ENCODE assay signal across 33 cellular contexts in genomic region chr11:130433357-130433756, GRCh38. TPM values are rescaled to one million over a fixed set of nuclear protein-coding genes. Genes with fewer than 3 reads are reported as not detected.
"Had no signal": no experiment of that assay in that cellular context is flagged by ENCODE, and none has a peak within 500 bp of the region (broad histone marks: within the 10 kb centered on the region; RNA-seq: fewer than 3 reads in every experiment).

No MANE protein-coding gene starts in this region.

- H3K4me3 ChIP-seq: esophagus squamous epithelium had no signal

- H3K9me3 ChIP-seq: esophagus squamous epithelium had no signal

- H3K9me3 Mint-ChIP-seq: activated CD4-positive, alpha-beta memory T cell treated with anti-CD3 and anti-CD28 coated beads for 36 hours; activated CD4-positive, alpha-beta T cell treated with anti-CD3 and anti-CD28 coated beads, Interleukin-2, amount 10 ng/mL, durations not matched to agents 24 days and 14 days; activated naive CD4-positive, alpha-beta T cell treated with anti-CD3 and anti-CD28 coated beads for 36 hours; activated naive CD4-positive, alpha-beta T cell treated with anti-CD3 and anti-CD28 coated beads, Interleukin-2, amount 50 U/mL, for 72 hours; activated naive CD8-positive, alpha-beta T cell treated with anti-CD3 and anti-CD28 coated beads, Interleukin-2, amount 10 ng/mL, durations not matched to agents 7 days and 5 days; activated T-helper 1 cell treated with anti-CD3 and anti-CD28 coated beads, Interleukin-12 subunit alpha, Interleukin-12 subunit beta, Interleukin-2, Interleukin-4 antibody, amounts not matched to agents 30 ng/mL and 10 ng/mL and 1 ng/mL, durations not matched to agents 14 hours and 24 hours and 36 hours; activated T-helper 2 cell treated with anti-CD3 and anti-CD28 coated beads, Interferon-gamma antibody, Interleukin-2, Interleukin-4, amounts not matched to agents 10 μg/mL and 5 μg/mL and 100 μg/mL, durations not matched to agents 14 hours and 24 hours and 36 hours; effector memory CD8-positive, alpha-beta T cell had no signal

- ATAC-seq: activated CD4-positive, alpha-beta T cell treated with anti-CD3 and anti-CD28 coated beads for 36 hours; activated CD8-positive, alpha-beta memory T cell treated with anti-CD3 and anti-CD28 coated beads, Interleukin-2, amount 10 ng/mL, durations not matched to agents 7 days and 5 days; activated CD8-positive, alpha-beta T cell treated with anti-CD3 and anti-CD28 coated beads, Interleukin-2, amount 10 ng/mL, durations not matched to agents 7 days and 5 days; activated naive CD4-positive, alpha-beta T cell treated with anti-CD3 and anti-CD28 coated beads, Interleukin-2, amount 50 U/mL, for 72 hours; effector memory CD8-positive, alpha-beta T cell had no signal

- FAIRE-seq: astrocyte, colon, endothelial cell of umbilical vein, frontal cortex had no signal

- H3K4me3 Mint-ChIP-seq: activated CD4-positive, alpha-beta memory T cell treated with anti-CD3 and anti-CD28 coated beads for 36 hours; activated CD4-positive, alpha-beta T cell treated with anti-CD3 and anti-CD28 coated beads for 36 hours; activated CD4-positive, alpha-beta T cell treated with anti-CD3 and anti-CD28 coated beads, Interleukin-2, amount 10 ng/mL, durations not matched to agents 24 days and 14 days; activated CD8-positive, alpha-beta memory T cell treated with anti-CD3 and anti-CD28 coated beads, Interleukin-2, amount 10 ng/mL, durations not matched to agents 7 days and 5 days; activated CD8-positive, alpha-beta T cell treated with anti-CD3 and anti-CD28 coated beads, Interleukin-2, amount 10 ng/mL, durations not matched to agents 7 days and 5 days; activated naive CD4-positive, alpha-beta T cell treated with anti-CD3 and anti-CD28 coated beads for 36 hours; activated naive CD8-positive, alpha-beta T cell treated with anti-CD3 and anti-CD28 coated beads, Interleukin-2, amount 10 ng/mL, durations not matched to agents 7 days and 5 days; activated T-helper 1 cell treated with anti-CD3 and anti-CD28 coated beads, Interleukin-12 subunit alpha, Interleukin-12 subunit beta, Interleukin-2, Interleukin-4 antibody, amounts not matched to agents 30 ng/mL and 10 ng/mL and 1 ng/mL, durations not matched to agents 14 hours and 24 hours and 36 hours; effector memory CD8-positive, alpha-beta T cell had no signal

- H3K36me3 ChIP-seq: esophagus squamous epithelium had no signal

- H3K27ac Mint-ChIP-seq: activated CD4-positive, alpha-beta memory T cell treated with anti-CD3 and anti-CD28 coated beads for 36 hours; activated CD4-positive, alpha-beta T cell treated with anti-CD3 and anti-CD28 coated beads for 36 hours; activated CD4-positive, alpha-beta T cell treated with anti-CD3 and anti-CD28 coated beads, Interleukin-2, amount 10 ng/mL, durations not matched to agents 24 days and 14 days; activated CD8-positive, alpha-beta memory T cell treated with anti-CD3 and anti-CD28 coated beads, Interleukin-2, amount 10 ng/mL, durations not matched to agents 7 days and 5 days; activated CD8-positive, alpha-beta T cell treated with anti-CD3 and anti-CD28 coated beads, Interleukin-2, amount 10 ng/mL, durations not matched to agents 7 days and 5 days; activated naive CD4-positive, alpha-beta T cell treated with anti-CD3 and anti-CD28 coated beads for 36 hours; activated naive CD4-positive, alpha-beta T cell treated with anti-CD3 and anti-CD28 coated beads, Interleukin-2, amount 50 U/mL, for 72 hours; activated naive CD8-positive, alpha-beta T cell treated with anti-CD3 and anti-CD28 coated beads, Interleukin-2, amount 10 ng/mL, durations not matched to agents 7 days and 5 days; activated T-helper 1 cell treated with anti-CD3 and anti-CD28 coated beads, Interleukin-12 subunit alpha, Interleukin-12 subunit beta, Interleukin-2, Interleukin-4 antibody, amounts not matched to agents 30 ng/mL and 10 ng/mL and 1 ng/mL, durations not matched to agents 14 hours and 24 hours and 36 hours; activated T-helper 2 cell treated with anti-CD3 and anti-CD28 coated beads, Interferon-gamma antibody, Interleukin-2, Interleukin-4, amounts not matched to agents 10 μg/mL and 5 μg/mL and 100 μg/mL, durations not matched to agents 14 hours and 24 hours and 36 hours; effector memory CD8-positive, alpha-beta T cell had no signal

- H3K27ac ChIP-seq: epithelial cell of prostate, esophagus squamous epithelium had no signal

- H3K36me3 Mint-ChIP-seq: activated CD4-positive, alpha-beta memory T cell treated with anti-CD3 and anti-CD28 coated beads for 36 hours; activated CD8-positive, alpha-beta memory T cell treated with anti-CD3 and anti-CD28 coated beads, Interleukin-2, amount 10 ng/mL, durations not matched to agents 7 days and 5 days; activated naive CD8-positive, alpha-beta T cell treated with anti-CD3 and anti-CD28 coated beads, Interleukin-2, amount 10 ng/mL, durations not matched to agents 7 days and 5 days had no signal

- DNase-seq: activated CD4-positive, alpha-beta memory T cell treated with anti-CD3 and anti-CD28 coated beads for 36 hours; activated CD4-positive, alpha-beta T cell treated with anti-CD3 and anti-CD28 coated beads for 36 hours; activated CD4-positive, alpha-beta T cell treated with anti-CD3 and anti-CD28 coated beads, Interleukin-2, amount 10 ng/mL, durations not matched to agents 24 days and 14 days; activated CD4-positive, CD25-positive, alpha-beta regulatory T cell; activated CD4-positive, CD25-positive, alpha-beta regulatory T cell treated with anti-CD3 and anti-CD28 coated beads, Interleukin-2, amount 50 U/mL, for 72 hours; activated CD8-positive, alpha-beta memory T cell treated with anti-CD3 and anti-CD28 coated beads, Interleukin-2, amount 10 ng/mL, durations not matched to agents 7 days and 5 days; activated CD8-positive, alpha-beta memory T cell treated with anti-CD3 and anti-CD28 coated beads, Interleukin-2, amount 50 U/mL, for 4 hours; activated CD8-positive, alpha-beta T cell treated with anti-CD3 and anti-CD28 coated beads, Interleukin-2, amount 10 ng/mL, durations not matched to agents 7 days and 5 days; activated effector memory CD4-positive, alpha-beta T cell treated with anti-CD3 and anti-CD28 coated beads, Interleukin-2, amount 50 U/mL, for 16 hours; activated naive CD4-positive, alpha-beta T cell treated with anti-CD3 and anti-CD28 coated beads for 36 hours; activated naive CD8-positive, alpha-beta T cell treated with anti-CD3 and anti-CD28 coated beads, Interleukin-2, amount 10 ng/mL, durations not matched to agents 7 days and 5 days; activated T-cell treated with anti-CD3 and anti-CD28 coated beads, Interleukin-2, amount 50 U/mL, for 1 hour; activated T-cell treated with anti-CD3 and anti-CD28 coated beads, Interleukin-2, amount 50 U/mL, for 48 hours; amniotic stem cell; anterior cingulate cortex; caudate nucleus; cortex of kidney; dermis blood vessel endothelial cell; effector CD4-positive, alpha-beta T cell; effector memory CD8-positive, alpha-beta T cell; esophagus squamous epithelium; head of caudate nucleus; T-helper 2 cell had no signal

RNA-seq across cellular contexts. Expression of gene ADAMTS8, which starts 4.9 kb away (rescaled TPM):
- total RNA-seq: activated CD4-positive, alpha-beta memory T cell treated with anti-CD3 and anti-CD28 coated beads for 36 hours; activated CD4-positive, alpha-beta T cell treated with anti-CD3 and anti-CD28 coated beads for 36 hours; activated CD4-positive, alpha-beta T cell treated with anti-CD3 and anti-CD28 coated beads, Interleukin-2, amount 10 ng/mL, durations not matched to agents 24 days and 14 days; activated CD8-positive, alpha-beta memory T cell treated with anti-CD3 and anti-CD28 coated beads for 36 hours; activated CD8-positive, alpha-beta memory T cell treated with anti-CD3 and anti-CD28 coated beads, Interleukin-2, amount 10 ng/mL, durations not matched to agents 7 days and 5 days; activated CD8-positive, alpha-beta T cell treated with anti-CD3 and anti-CD28 coated beads, Interleukin-2, amount 10 ng/mL, durations not matched to agents 7 days and 5 days; activated naive CD4-positive, alpha-beta T cell treated with anti-CD3 and anti-CD28 coated beads for 36 hours; activated naive CD4-positive, alpha-beta T cell treated with anti-CD3 and anti-CD28 coated beads, Interleukin-2, amount 50 U/mL, for 72 hours; activated naive CD8-positive, alpha-beta T cell treated with anti-CD3 and anti-CD28 coated beads, Interleukin-2, amount 10 ng/mL, durations not matched to agents 7 days and 5 days; activated T-helper 1 cell treated with anti-CD3 and anti-CD28 coated beads, Interleukin-12 subunit alpha, Interleukin-12 subunit beta, Interleukin-2, Interleukin-4 antibody, amounts not matched to agents 30 ng/mL and 10 ng/mL and 1 ng/mL, durations not matched to agents 14 hours and 24 hours and 36 hours; activated T-helper 2 cell treated with anti-CD3 and anti-CD28 coated beads, Interferon-gamma antibody, Interleukin-2, Interleukin-4, amounts not matched to agents 10 μg/mL and 5 μg/mL and 100 μg/mL, durations not matched to agents 14 hours and 24 hours and 36 hours; dermis blood vessel endothelial cell; endothelial cell of umbilical vein; T-helper 1 cell treated with Interleukin-12 subunit alpha and Interleukin-12 subunit beta and Interleukin-4 antibody, amounts not matched to agents 30 ng/mL and 1 ng/mL, for 36 hours had no signal
- polyA plus RNA-seq: endothelial cell of umbilical vein had no signal

RNA-seq across cellular contexts. Expression of gene ADAMTS15, which starts 15.1 kb away (rescaled TPM):
- total RNA-seq: activated CD4-positive, alpha-beta memory T cell treated with anti-CD3 and anti-CD28 coated beads for 36 hours; activated CD4-positive, alpha-beta T cell treated with anti-CD3 and anti-CD28 coated beads for 36 hours; activated CD8-positive, alpha-beta memory T cell treated with anti-CD3 and anti-CD28 coated beads for 36 hours; activated CD8-positive, alpha-beta memory T cell treated with anti-CD3 and anti-CD28 coated beads, Interleukin-2, amount 10 ng/mL, durations not matched to agents 7 days and 5 days; activated naive CD4-positive, alpha-beta T cell treated with anti-CD3 and anti-CD28 coated beads for 36 hours; activated naive CD4-positive, alpha-beta T cell treated with anti-CD3 and anti-CD28 coated beads, Interleukin-2, amount 50 U/mL, for 72 hours; activated T-helper 1 cell treated with anti-CD3 and anti-CD28 coated beads, Interleukin-12 subunit alpha, Interleukin-12 subunit beta, Interleukin-2, Interleukin-4 antibody, amounts not matched to agents 30 ng/mL and 10 ng/mL and 1 ng/mL, durations not matched to agents 14 hours and 24 hours and 36 hours; activated T-helper 2 cell treated with anti-CD3 and anti-CD28 coated beads, Interferon-gamma antibody, Interleukin-2, Interleukin-4, amounts not matched to agents 10 μg/mL and 5 μg/mL and 100 μg/mL, durations not matched to agents 14 hours and 24 hours and 36 hours; endothelial cell of umbilical vein; T-helper 1 cell treated with Interleukin-12 subunit alpha and Interleukin-12 subunit beta and Interleukin-4 antibody, amounts not matched to agents 30 ng/mL and 1 ng/mL, for 36 hours had no signal
